9 cellular contexts compared by ENCODE assay signal in genomic region chr1:91699339-91699970, GRCh38.
DNase-seq lines count a peak whose midpoint lies in the region; ATAC-seq, FAIRE-seq and TF ChIP-seq lines count a peak whose summit lies in the region.
"Had no signal": no experiment of that assay in that cellular context is flagged by ENCODE, and none has a peak within 500 bp of the region (broad histone marks: within the 10 kb centered on the region; RNA-seq: fewer than 3 reads in every experiment).

No MANE protein-coding gene starts in this region.

- TF ChIP-seq POLR2A in H54 (IDR thresholded peaks at IDR 0.05; ENCODE audit: low read depth, low read length), result no peak
- no peak for TF ChIP-seq POLR2A in GM12878 (IDR thresholded peaks at IDR 0.05; ENCODE audit: low read depth, low read length)

- peak overlapping the region; percentile 8; the same call in 1 of the 2 replicates for H2AFZ ChIP-seq in GM12878 (ENCODE audit: control insufficient read depth, low read depth, low read length)

- no peak for TF ChIP-seq EP300 in GM12878 (IDR thresholded peaks at IDR 0.05; ENCODE audit: borderline replicate concordance in 1 of 2, control insufficient read depth in 1 of 2, low read depth in 2 of 2, low read length in 2 of 2)

- WGBS in GM12878 (ENCODE audit: insufficient coverage, insufficient replicate concordance, low lambda C conversion rate, missing lambda C conversion rate), result 38% methylated on average over 4 of the region's 4 CpGs

- SMC1A ChIA-PET in GM12878 (lab: Charles Lee; ENCODE audit: uncharacterized antibody, unreplicated experiment), result interaction anchor here (1.3 kb wide), 1 partner anchor 13 kb away, joined by 3 read pairs; no protein-coding TSS in a partner anchor

- H3K36me3 Mint-ChIP-seq in stimulated activated effector memory CD8-positive, alpha-beta T cell treated with anti-CD3 and anti-CD28 coated beads, Interleukin-12 subunit alpha, Interleukin-12 subunit beta, amount 100 ng/mL, for 72 hours, result peaks cover 78% of the 10 kb centered on the region
- peaks cover 15% of the 10 kb centered on the region for H3K36me3 Mint-ChIP-seq in activated naive CD4-positive, alpha-beta T cell treated with anti-CD3 and anti-CD28 coated beads for 36 hours (ENCODE audit: low read depth)

- no peak overlapping the region for H3K4me2 ChIP-seq in GM12878 (ENCODE audit: control insufficient read depth, insufficient read depth)

- no peaks in the 10 kb centered on the region for H3K9me3 ChIP-seq in GM12878 (replicated peaks; ENCODE audit: control insufficient read depth, insufficient read depth, low read length)

- peak overlapping the region; percentile 90 for H3K27ac Mint-ChIP-seq in stimulated activated effector memory CD8-positive, alpha-beta T cell treated with anti-CD3 and anti-CD28 coated beads, Interleukin-12 subunit alpha, Interleukin-12 subunit beta, amount 100 ng/mL, for 72 hours
- H3K27ac Mint-ChIP-seq in activated naive CD4-positive, alpha-beta T cell treated with anti-CD3 and anti-CD28 coated beads for 36 hours, result no peak overlapping the region

- RAD21 ChIA-PET in GM12878 (lab: Charles Lee; ENCODE audit: unreplicated experiment), result interaction anchor here (0.7 kb wide), 2 partner anchors 10 to 14 kb away, joined by 3 to 4 read pairs; no protein-coding TSS in a partner anchor

- H3K27me3 ChIP-seq in GM12878 (replicated peaks in 1 of 2; ENCODE audit: control insufficient read depth in 2 of 2, insufficient read depth in 2 of 2, low read length in 1 of 2), result no peaks in the 10 kb centered on the region
- H3K27me3 ChIP-seq: foreskin keratinocyte had no signal

- H3K27ac ChIP-seq in GM12878 (ENCODE audit: control insufficient read depth, insufficient read depth), result no peak overlapping the region
- H3K27ac ChIP-seq: foreskin keratinocyte had no signal

- peaks cover 56% of the 10 kb centered on the region for H3K4me1 Mint-ChIP-seq in stimulated activated effector memory CD8-positive, alpha-beta T cell treated with anti-CD3 and anti-CD28 coated beads, Interleukin-12 subunit alpha, Interleukin-12 subunit beta, amount 100 ng/mL, for 72 hours
- peaks cover 28% of the 10 kb centered on the region for H3K4me1 Mint-ChIP-seq in activated naive CD4-positive, alpha-beta T cell treated with anti-CD3 and anti-CD28 coated beads for 36 hours (ENCODE audit: low read depth)

- no peaks in the 10 kb centered on the region; a peak in 1 of 4 replicates for H3K36me3 ChIP-seq in GM12878 (ENCODE audit: control insufficient read depth in 2 of 2, insufficient read depth in 2 of 2, low read length in 1 of 2)

- H3K4me3 ChIP-seq in GM12878, result no peak overlapping the region

- FAIRE-seq in H54 (lab: Jason Lieb, UNC) (peak; percentile 43), GM12878 (lab: Jason Lieb, UNC) (no peak)

- no peaks in the 10 kb centered on the region for H3K27me3 Mint-ChIP-seq in activated naive CD4-positive, alpha-beta T cell treated with anti-CD3 and anti-CD28 coated beads for 36 hours (ENCODE audit: low read depth)

- no peak for TF ChIP-seq CTCF in GM12878 (IDR thresholded peaks at IDR 0.05 in 2 of 3, conservative IDR thresholded peaks at IDR 0.05 in 1 of 3; ENCODE audit: control insufficient read depth in 2 of 3, extremely low read depth in 1 of 3, insufficient read depth in 1 of 3, low read depth in 3 of 3, low read length in 3 of 3)
- TF ChIP-seq CTCF in GM20000 (IDR thresholded peaks at IDR 0.05; ENCODE audit: extremely low read depth, missing control alignments), result no peak

- no TSS peak for BruUV-seq in GM12878 (replicated peaks; lab: Mats Ljungman, UMichigan)

- DNase-seq in H54 (ENCODE audit: insufficient read length, low spot score), result no peak
- DNase-seq in GM12878 (ENCODE audit: low read depth, low spot score), result no peak
- peak; percentile 54 for DNase-seq in iris pigment epithelial cell (ENCODE audit: low read depth)
- peak in 1 of 2 donors; percentile 51 for DNase-seq in stimulated activated effector memory CD8-positive, alpha-beta T cell treated with anti-CD3 and anti-CD28 coated beads, Interleukin-12 subunit alpha, Interleukin-12 subunit beta, amount 100 ng/mL, for 72 hours (ENCODE audit: low spot score in 2 of 2)
- DNase-seq in activated naive CD4-positive, alpha-beta T cell treated with anti-CD3 and anti-CD28 coated beads, Interleukin-2, amount 50 U/mL, for 16 hours, result no peak
- no peak for DNase-seq in activated naive CD4-positive, alpha-beta T cell treated with anti-CD3 and anti-CD28 coated beads for 36 hours
- no peak for DNase-seq in GM20000 (ENCODE audit: low spot score)
- DNase-seq: NCI-H2029 treated with DMSO at 0.1 percent for 48 hours had no signal

- no peaks in the 10 kb centered on the region for H3K9me3 Mint-ChIP-seq in stimulated activated effector memory CD8-positive, alpha-beta T cell treated with anti-CD3 and anti-CD28 coated beads, Interleukin-12 subunit alpha, Interleukin-12 subunit beta, amount 100 ng/mL, for 72 hours
- no peaks in the 10 kb centered on the region for H3K9me3 Mint-ChIP-seq in activated naive CD4-positive, alpha-beta T cell treated with anti-CD3 and anti-CD28 coated beads for 36 hours

- ATAC-seq in GM12878, result no peak
- peak; percentile 68 for ATAC-seq in stimulated activated effector memory CD8-positive, alpha-beta T cell treated with anti-CD3 and anti-CD28 coated beads, Interleukin-12 subunit alpha, Interleukin-12 subunit beta, amount 100 ng/mL, for 72 hours
- ATAC-seq: foreskin keratinocyte had no signal

- H3K79me2 ChIP-seq in GM12878 (ENCODE audit: control insufficient read depth, insufficient read depth, low read length), result no peaks in the 10 kb centered on the region

- POLR2A ChIA-PET in GM12878 (lab: Charles Lee), result no interaction called here

- no peak overlapping the region for H3K9ac ChIP-seq in GM12878 (ENCODE audit: control insufficient read depth, insufficient read depth, low read length)

- H3K4me3 Mint-ChIP-seq in stimulated activated effector memory CD8-positive, alpha-beta T cell treated with anti-CD3 and anti-CD28 coated beads, Interleukin-12 subunit alpha, Interleukin-12 subunit beta, amount 100 ng/mL, for 72 hours, result peak overlapping the region; percentile 61
- H3K4me3 Mint-ChIP-seq in activated naive CD4-positive, alpha-beta T cell treated with anti-CD3 and anti-CD28 coated beads for 36 hours, result no peak overlapping the region

- intact Hi-C loops in GM12878 (cut with micrococcal nuclease; ENCODE audit: unreplicated experiment), result no loop called here
- intact Hi-C loops in activated naive CD4-positive, alpha-beta T cell treated with anti-CD3 and anti-CD28 coated beads for 36 hours (cut with micrococcal nuclease), result no loop called here

- H4K20me1 ChIP-seq in GM12878 (ENCODE audit: control insufficient read depth, insufficient read depth), result no peaks in the 10 kb centered on the region

- H3K4me1 ChIP-seq in GM12878 (ENCODE audit: control insufficient read depth, insufficient read depth, low read length), result peaks cover 12% of the 10 kb centered on the region; the same call in 1 of the 2 replicates
- H3K4me1 ChIP-seq: foreskin keratinocyte had no signal

- no peak for TF ChIP-seq RAD21 in GM12878 (IDR thresholded peaks at IDR 0.05; ENCODE audit: insufficient read depth, low read depth, low read length)

- CTCF ChIA-PET in GM12878 (lab: Yijun Ruan, JAX), result no interaction called here
- CTCF ChIA-PET in activated naive CD4-positive, alpha-beta T cell treated with anti-CD3 and anti-CD28 coated beads for 36 hours (lab: Charles Lee), result interaction anchor here (1.0 kb wide), 1 partner anchor 15 kb away, joined by 3 read pairs; no protein-coding TSS in a partner anchor

- in situ Hi-C loops in GM12878 (cut with MboI), result no loop called here

TF ChIP-seq in GM12878, 131 proteins besides CTCF, POLR2A, EP300 and RAD21:
- TF ChIP-seq RCOR1 (conservative IDR thresholded peaks at IDR 0.05; ENCODE audit: low read depth, low read length) (no peak), IRF4 (IDR thresholded peaks at IDR 0.05; ENCODE audit: low read depth, low read length) (no peak), YBX1 (IDR thresholded peaks at IDR 0.05) (no peak), BCL3 (IDR thresholded peaks at IDR 0.05; ENCODE audit: borderline replicate concordance, insufficient read depth, low read depth, low read length, poor library complexity, severe bottlenecking) (no peak), SMARCA5 (IDR thresholded peaks at IDR 0.05) (no peak), NR2F1 (conservative IDR thresholded peaks at IDR 0.05) (no peak), RB1 (IDR thresholded peaks at IDR 0.05; ENCODE audit: borderline replicate concordance) (no peak), POLR2AphosphoS5 (IDR thresholded peaks at IDR 0.05; ENCODE audit: low read length) (no peak), NBN (IDR thresholded peaks at IDR 0.05) (no peak), KLF5 (IDR thresholded peaks at IDR 0.05; ENCODE audit: partially characterized antibody) (no peak), MXI1 (IDR thresholded peaks at IDR 0.05; ENCODE audit: low read depth, low read length) (no peak), MEF2A (IDR thresholded peaks at IDR 0.05; ENCODE audit: insufficient read depth, low read depth, low read length) (no peak), PAX8 (IDR thresholded peaks at IDR 0.05) (no peak), CREM (IDR thresholded peaks at IDR 0.05; ENCODE audit: low read depth) (no peak), NRF1 (conservative IDR thresholded peaks at IDR 0.05; ENCODE audit: low read depth, low read length) (no peak), STAT3 (IDR thresholded peaks at IDR 0.05; ENCODE audit: low read depth, low read length) (no peak)
